Comparison of ENCODE assay signal across 14 cellular contexts in genomic region chr20:61256365-61256764, GRCh38. TPM values are rescaled to one million over a fixed set of nuclear protein-coding genes. Genes with fewer than 3 reads are reported as not detected.
DNase-seq lines count a peak whose midpoint lies in the region; TF ChIP-seq lines count a peak whose summit lies in the region.
"Had no signal": no experiment of that assay in that cellular context is flagged by ENCODE, and none has a peak within 500 bp of the region (broad histone marks: within the 10 kb centered on the region; RNA-seq: fewer than 3 reads in every experiment).

No MANE protein-coding gene starts in this region.

- H3K9me3 ChIP-seq in BLaER1, result peaks cover 11% of the 10 kb centered on the region; the same call in 1 of the 2 replicates
- H3K9me3 ChIP-seq in mammary epithelial cell (replicated peaks; ENCODE audit: insufficient read depth, low read length), result no peaks in the 10 kb centered on the region
- no peaks in the 10 kb centered on the region for H3K9me3 ChIP-seq in PC-9 (ENCODE audit: insufficient read depth, low read depth)
- H3K9me3 ChIP-seq: HAP-1 had no signal

- in situ Hi-C loops in mammary epithelial cell (cut with MboI; ENCODE audit: low sequenced_read_pairs in 2 of 2), result no loop called here

- no peak for TF ChIP-seq CTCF in kidney epithelial cell (IDR thresholded peaks at IDR 0.05; ENCODE audit: insufficient read depth, low read length, poor library complexity, severe bottlenecking)
- TF ChIP-seq CTCF in mammary epithelial cell (conservative IDR thresholded peaks at IDR 0.05 in 1 of 2, IDR thresholded peaks at IDR 0.05 in 1 of 2; ENCODE audit: extremely low read depth in 1 of 2, insufficient read depth in 1 of 2, low read depth in 1 of 2, low read length in 2 of 2), result no peak
- TF ChIP-seq CTCF in PC-9 (conservative IDR thresholded peaks at IDR 0.05), result no peak

- H3K9me2 ChIP-seq in PC-9 (ENCODE audit: insufficient read depth), result no peaks in the 10 kb centered on the region

- H3K9ac ChIP-seq in BLaER1 (peak overlapping the region; percentile 40; the same call in 1 of the 2 replicates), mammary epithelial cell (ENCODE audit: insufficient read depth, low read length) (no peak overlapping the region)

- CTCF ChIA-PET in mammary epithelial cell (lab: Charles Lee; ENCODE audit: low non-redundant PET), result no interaction called here
- CTCF ChIA-PET in PC-9 (lab: Charles Lee), result no interaction called here

- intact Hi-C loops in mammary epithelial cell (cut with micrococcal nuclease) (loop anchor here (10.0 kb wide), 5 partner anchors 132 to 1312 kb away; partner anchors contain the start of genes FAM217B and PPP1R3D), PC-9 (cut with micrococcal nuclease; ENCODE audit: unreplicated experiment) (no loop called here)

- POLR2A ChIA-PET in PC-9 (lab: Charles Lee; ENCODE audit: unreplicated experiment), result no interaction called here

- no peak overlapping the region for H2AFZ ChIP-seq in mammary epithelial cell (ENCODE audit: low read depth, low read length)
- H2AFZ ChIP-seq in PC-9, result no peak overlapping the region

- WGBS in mammary epithelial cell (ENCODE audit: low coverage, missing lambda C conversion rate), result 98% methylated on average over 8 of the region's 9 CpGs

- H3K27me3 ChIP-seq in BLaER1, result peaks cover 47% of the 10 kb centered on the region
- H3K27me3 ChIP-seq in kidney epithelial cell (ENCODE audit: control insufficient read depth, insufficient read depth, low read length), result peaks cover under 1% of the 10 kb centered on the region
- H3K27me3 ChIP-seq in mammary epithelial cell (ENCODE audit: insufficient read depth, low read length), result no peaks in the 10 kb centered on the region
- H3K27me3 ChIP-seq in PC-9 (ENCODE audit: insufficient read depth, low read depth), result peaks cover 68% of the 10 kb centered on the region

- no peaks in the 10 kb centered on the region for H3F3A ChIP-seq in PC-9 (ENCODE audit: insufficient read depth, low read depth)

- H3K4me2 ChIP-seq in BLaER1 (peak overlapping the region; percentile 86), mammary epithelial cell (ENCODE audit: insufficient read depth, low read depth, low read length) (no peak overlapping the region), PC-9 (no peak overlapping the region)

- peak overlapping the region; percentile 57 for H3K27ac ChIP-seq in BLaER1
- no peak overlapping the region for H3K27ac ChIP-seq in mammary epithelial cell (ENCODE audit: insufficient read depth, low read depth, low read length)
- no peak overlapping the region for H3K27ac ChIP-seq in PC-9
- H3K27ac ChIP-seq: C4-2B had no signal

- no TSS peak for BruUV-seq in mammary epithelial cell (replicated peaks; lab: Mats Ljungman, UMichigan)
- BruUV-seq in PC-9 (replicated peaks; lab: Mats Ljungman, UMichigan), result no TSS peak

- peaks cover 44% of the 10 kb centered on the region for H3K4me1 ChIP-seq in BLaER1
- peaks cover 29% of the 10 kb centered on the region for H3K4me1 ChIP-seq in mammary epithelial cell (ENCODE audit: insufficient read depth, low read length)
- no peaks in the 10 kb centered on the region for H3K4me1 ChIP-seq in PC-9 (replicated peaks; ENCODE audit: insufficient read depth)
- H3K4me1 ChIP-seq: HAP-1 had no signal

- peak; percentile 42 for DNase-seq in Daoy (ENCODE audit: low read depth)
- DNase-seq in kidney epithelial cell (ENCODE audit: low read depth), result peak; percentile 9
- DNase-seq in NCI-H446 treated with DMSO at 0.1 percent for 48 hours (lab: John Stamatoyannopoulos, UW), result no peak
- no peak for DNase-seq in mammary epithelial cell
- DNase-seq in anterior cingulate cortex (lab: John Stamatoyannopoulos, UW), result no peak
- DNase-seq in PC-9, result no peak
- DNase-seq: ACHN; CD4-positive, alpha-beta memory T cell; GDM1; GOT3 had no signal

- H3K79me2 ChIP-seq in mammary epithelial cell (ENCODE audit: insufficient read depth, low read length) (peaks cover 74% of the 10 kb centered on the region), PC-9 (ENCODE audit: low read depth) (no peaks in the 10 kb centered on the region)

- H3K4me3 ChIP-seq in BLaER1 (0 out of 2 replicates have a peak overlapping the region, but pooled peaks have one; percentile 27), kidney epithelial cell (ENCODE audit: low read depth, low read length) (no peak overlapping the region), mammary epithelial cell (replicated peaks in 1 of 3; ENCODE audit: insufficient read depth in 1 of 3, low read depth in 2 of 3, low read length in 3 of 3) (no peak overlapping the region), PC-9 (no peak overlapping the region)
- H3K4me3 ChIP-seq: HAP-1 had no signal

- dilution Hi-C loops in mammary epithelial cell (cut with HindIII; ENCODE audit: low sequenced_read_pairs), result no loop called here

- H3K36me3 ChIP-seq in BLaER1, result peaks cover 9% of the 10 kb centered on the region; the same call in 1 of the 2 replicates
- H3K36me3 ChIP-seq in kidney epithelial cell (ENCODE audit: control insufficient read depth, insufficient read depth, low read length), result no peaks in the 10 kb centered on the region
- H3K36me3 ChIP-seq in mammary epithelial cell (ENCODE audit: insufficient read depth, low read length), result peaks cover 11% of the 10 kb centered on the region
- no peaks in the 10 kb centered on the region for H3K36me3 ChIP-seq in PC-9 (ENCODE audit: low read depth)
- H3K36me3 ChIP-seq: HAP-1 had no signal

- H4K20me1 ChIP-seq in BLaER1, result peaks cover 12% of the 10 kb centered on the region; the same call in 1 of the 2 replicates
- no peaks in the 10 kb centered on the region for H4K20me1 ChIP-seq in mammary epithelial cell (ENCODE audit: insufficient read depth, low read length)
- H4K20me1 ChIP-seq in PC-9 (ENCODE audit: insufficient read depth), result no peaks in the 10 kb centered on the region

TF ChIP-seq in PFSK-1, 5 proteins besides CTCF, POLR2A, EP300 and RAD21:
- TF ChIP-seq SIN3A (IDR thresholded peaks at IDR 0.05; ENCODE audit: borderline replicate concordance, insufficient read depth, low read length) (0 out of 2 replicates have a peak, but pooled peaks have one; percentile 26), FOXP2 (optimal IDR thresholded peaks at IDR 0.05; ENCODE audit: borderline replicate concordance, extremely low read depth, extremely low read length, insufficient read depth) (no peak), TAF1 (IDR thresholded peaks at IDR 0.05; ENCODE audit: borderline replicate concordance, insufficient read depth, low read length) (peak; percentile 55; the same call in 1 of the 2 replicates)

RNA-seq across cellular contexts. Expression of gene CDH4, which starts 4.3 kb away (rescaled TPM):
- 2.1 and 3.8 TPM in 2 replicates for total RNA-seq in Daoy (2014; rRNA removed; shearing (Covaris generic))
- 74.2 TPM for polyA plus RNA-seq in PFSK-1 (2012; ENCODE audit: insufficient read length, low read depth)
- total RNA-seq in kidney epithelial cell, result 39.7 and 50.9 TPM in 2 replicates
- 10 to 100 TPM; 11.7 to 25.8 TPM for total RNA-seq in mammary epithelial cell
- polyA plus RNA-seq in mammary epithelial cell, result 11.5 TPM
- polyA minus RNA-seq in mammary epithelial cell, result 10.5 TPM
- not detected in 2 replicates for total RNA-seq in PC-9 (2021)

Comparison
In these comparisons a context has a peak if more than half of its experiments do, and no peak if none do; other contexts are left out.
1. DNase-seq: peak in Daoy (single experiment) and kidney epithelial cell (single experiment); none in NCI-H446 treated with DMSO at 0.1 percent for 48 hours (single experiment), mammary epithelial cell (single experiment), anterior cingulate cortex (0 of 58) and PC-9 (0 of 2).